In the genomic region with DNA sequence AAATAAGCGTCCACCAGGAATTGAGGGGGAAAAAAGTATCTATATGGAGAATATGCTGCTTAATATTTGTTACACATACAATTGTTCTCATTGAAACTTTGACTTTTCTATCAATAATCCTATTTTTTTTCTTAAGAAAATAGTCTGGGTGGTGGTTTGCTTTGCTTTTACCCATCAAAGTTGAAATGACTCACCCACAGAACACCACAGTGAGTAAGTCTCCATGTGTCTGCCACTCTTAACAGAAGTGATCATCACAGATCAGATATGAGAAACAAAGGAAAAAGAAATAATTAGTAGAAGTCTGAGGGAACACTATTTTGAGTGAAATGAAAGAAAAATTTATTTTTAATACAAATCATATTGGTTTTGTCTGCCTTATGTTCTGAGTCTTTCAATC, we compare ENCODE assay signal across 16 cellular contexts.
"Had no signal": no experiment of that assay in that cellular context is flagged by ENCODE, and none has a peak within 500 bp of the region (broad histone marks: within the 10 kb centered on the region; RNA-seq: fewer than 3 reads in every experiment).

No MANE protein-coding gene starts in this region.

- H3K27ac Mint-ChIP-seq: dendritic cell treated with granulocyte-macrophage colony-stimulating factor and Interleukin-4, amounts not matched to agents 40 ng/mL and 50 ng/mL, for 4 days; effector memory CD8-positive, alpha-beta T cell; naive thymus-derived CD4-positive, alpha-beta T cell; nephron progenitor cell had no signal

- H3K9me3 Mint-ChIP-seq: dendritic cell treated with granulocyte-macrophage colony-stimulating factor and Interleukin-4, amounts not matched to agents 40 ng/mL and 50 ng/mL, for 4 days; nephron progenitor cell had no signal

- H3K9me3 ChIP-seq: esophagus squamous epithelium, heart left ventricle, psoas muscle, upper lobe of left lung, uterus had no signal

- H2AFZ ChIP-seq: parathyroid adenoma had no signal

- H3K27me3 ChIP-seq: esophagus squamous epithelium, heart left ventricle, upper lobe of left lung, uterus had no signal

- H3K36me3 Mint-ChIP-seq: naive thymus-derived CD4-positive, alpha-beta T cell had no signal

- H3K4me3 Mint-ChIP-seq: dendritic cell treated with granulocyte-macrophage colony-stimulating factor and Interleukin-4, amounts not matched to agents 40 ng/mL and 50 ng/mL, for 4 days; effector memory CD8-positive, alpha-beta T cell; naive thymus-derived CD4-positive, alpha-beta T cell; nephron progenitor cell had no signal

- H3K27me3 Mint-ChIP-seq: dendritic cell treated with granulocyte-macrophage colony-stimulating factor and Interleukin-4, amounts not matched to agents 40 ng/mL and 50 ng/mL, for 4 days; effector memory CD8-positive, alpha-beta T cell; naive thymus-derived CD4-positive, alpha-beta T cell had no signal

- ATAC-seq: effector memory CD8-positive, alpha-beta T cell; heart left ventricle; naive thymus-derived CD4-positive, alpha-beta T cell; psoas muscle; sciatic nerve had no signal

- H3K27ac ChIP-seq: esophagus squamous epithelium, heart left ventricle, parathyroid adenoma, psoas muscle, upper lobe of left lung, uterus had no signal

- H3K79me2 ChIP-seq: parathyroid adenoma had no signal

- H3K36me3 ChIP-seq: esophagus squamous epithelium, heart left ventricle, upper lobe of left lung, uterus had no signal

- H3K4me3 ChIP-seq: esophagus squamous epithelium, heart left ventricle, psoas muscle, upper lobe of left lung, uterus had no signal

- H3K4me1 Mint-ChIP-seq: naive thymus-derived CD4-positive, alpha-beta T cell; nephron progenitor cell had no signal

- DNase-seq: effector memory CD8-positive, alpha-beta T cell; esophagus squamous epithelium; foreskin fibroblast; heart left ventricle; hippocampal formation; naive thymus-derived CD4-positive, alpha-beta T cell; nephron progenitor cell; psoas muscle; retina; stimulated activated CD4-positive, alpha-beta T cell treated with anti-CD3 and anti-CD28 coated beads, Interleukin-12 subunit alpha, Interleukin-12 subunit beta, amount 100 ng/mL, for 4 hours; stimulated activated naive CD4-positive, alpha-beta T cell treated with Interleukin-2 at 50 U/mL for 16 hours; upper lobe of left lung; uterus had no signal

- H3K9ac ChIP-seq: parathyroid adenoma had no signal

- H3K4me1 ChIP-seq: esophagus squamous epithelium, heart left ventricle, parathyroid adenoma, psoas muscle, upper lobe of left lung, uterus had no signal
